ENCODE assay signal across 6 cellular contexts in the genomic region with DNA sequence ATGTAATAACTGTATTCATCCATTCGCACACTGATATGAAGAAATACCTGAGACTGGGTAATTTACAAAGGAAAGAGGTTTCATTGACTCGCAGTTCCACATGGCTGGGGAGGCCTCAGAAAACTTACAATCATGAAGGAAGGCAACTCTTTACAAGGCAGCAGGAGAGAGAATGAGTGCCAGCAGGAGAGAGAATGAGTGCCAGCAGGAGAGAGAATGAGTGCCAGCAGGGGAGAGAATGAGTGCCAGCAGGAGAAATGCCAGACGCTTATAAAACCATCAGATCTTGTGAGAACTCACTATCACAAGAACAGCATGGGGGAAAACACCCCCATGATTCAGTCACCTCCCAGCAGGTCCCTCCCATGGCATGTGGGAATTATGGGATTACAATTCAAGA. TPM values are rescaled to one million over a fixed set of nuclear protein-coding genes. Genes with fewer than 3 reads are reported as not detected.
DNase-seq lines count a peak whose midpoint lies in the region; TF ChIP-seq lines count a peak whose summit lies in the region.
"Not testable (repeated sequence)": the region's sequence is repeated elsewhere in the genome, so short reads cannot be mapped to it uniquely, and the experiment has no call there.

No MANE protein-coding gene starts in this region.

- H3K9me3 Mint-ChIP-seq in endodermal cell: peaks cover 26% of the 10 kb centered on the region
- H3K9me3 Mint-ChIP-seq in neural progenitor cell: not testable (repeated sequence)

- H3K4me1 ChIP-seq in HEK293 (ENCODE audit: control insufficient read depth, insufficient read depth, low read length); endodermal cell (ENCODE audit: control insufficient read depth, insufficient read depth, low read length); neural progenitor cell: not testable (repeated sequence)

- not testable (repeated sequence) for H3K4me2 ChIP-seq in neural progenitor cell

- not testable (repeated sequence) for H4K20me1 ChIP-seq in neural progenitor cell (ENCODE audit: low read depth)

- H3K36me3 ChIP-seq in HEK293 (ENCODE audit: control insufficient read depth in 2 of 2, insufficient read depth in 1 of 2, low read length in 2 of 2); MG63; endodermal cell (ENCODE audit: control insufficient read depth, insufficient read depth, low read length); neural progenitor cell: not testable (repeated sequence)

- not testable (repeated sequence) for H3K9ac ChIP-seq in endodermal cell (ENCODE audit: extremely low read depth, low read length, poor library complexity, severe bottlenecking); neural progenitor cell

- H3K4me3 ChIP-seq in HEK293 (ENCODE audit: low read depth, low read length); MG63; neural progenitor cell: not testable (repeated sequence)
- H3K4me3 ChIP-seq in endodermal cell (ENCODE audit: low read length): peak overlapping the region; percentile 59

- 90 to 93% methylated on average over 2 to 3 of the region's 3 CpGs for WGBS in endodermal cell (ENCODE audit: insufficient coverage in 1 of 2, insufficient read length in 1 of 2), 2 experiments

- H3K27ac Mint-ChIP-seq in endodermal cell: not testable (repeated sequence)
- peak overlapping the region; percentile 51 for H3K27ac Mint-ChIP-seq in neural progenitor cell

- H3K4me1 Mint-ChIP-seq in endodermal cell, neural progenitor cell: not testable (repeated sequence)

- H3F3A ChIP-seq in neural progenitor cell (ENCODE audit: low read depth): not testable (repeated sequence)

- not testable (repeated sequence) for H3K4me3 Mint-ChIP-seq in endodermal cell, neural progenitor cell

- H3K79me2 ChIP-seq in neural progenitor cell (ENCODE audit: low read depth): not testable (repeated sequence)

- POLR2A ChIA-PET in HEK293 (lab: Yijun Ruan, JAX): not testable (repeated sequence)

- H3K27ac ChIP-seq in 22Rv1 (peak overlapping the region; percentile 33), VCaP (peak overlapping the region; percentile 17)
- H3K27ac ChIP-seq in HEK293 (ENCODE audit: extremely low read depth, low read depth, low read length); endodermal cell (ENCODE audit: low read depth, low read length); neural progenitor cell: not testable (repeated sequence)

- not testable (repeated sequence) for H3K27me3 Mint-ChIP-seq in endodermal cell (ENCODE audit: insufficient read depth); neural progenitor cell (ENCODE audit: insufficient read depth, low read depth)

- DNase-seq in MG63: peak; percentile 1
- DNase-seq in endodermal cell: peak; percentile 55
- not testable (repeated sequence) for DNase-seq in neural progenitor cell (ENCODE audit: low spot score)

- not testable (repeated sequence) for H3K36me3 Mint-ChIP-seq in endodermal cell (ENCODE audit: low read depth); neural progenitor cell

- not testable (repeated sequence) for H3K9me3 ChIP-seq in HEK293 (ENCODE audit: control insufficient read depth, insufficient read depth, low read depth, low read length); MG63; neural progenitor cell (ENCODE audit: low read depth)
- peaks cover 39% of the 10 kb centered on the region for H3K9me3 ChIP-seq in endodermal cell (ENCODE audit: control insufficient read depth, low read length)

- not testable (repeated sequence) for H3K27me3 ChIP-seq in MG63; endodermal cell (ENCODE audit: control insufficient read depth, insufficient read depth, low read length, poor library complexity, severe bottlenecking); neural progenitor cell

- TF ChIP-seq CTCF in 22Rv1 (IDR thresholded peaks at IDR 0.05); HEK293 (tag by site-specific recombination; IDR thresholded peaks at IDR 0.05); VCaP (conservative IDR thresholded peaks at IDR 0.05); endodermal cell (conservative IDR thresholded peaks at IDR 0.05); neural progenitor cell (IDR thresholded peaks at IDR 0.05): not testable (repeated sequence)

- CTCF ChIA-PET in HEK293 (lab: Yijun Ruan, JAX): interaction anchor here (0.6 kb wide), 1 partner anchor 30 kb away, joined by 3 read pairs; no protein-coding TSS in a partner anchor

- H2AFZ ChIP-seq in neural progenitor cell (replicated peaks): not testable (repeated sequence)

TF ChIP-seq in HEK293, 187 proteins besides CTCF, POLR2A, EP300 and RAD21:
- peak; percentile 63 for TF ChIP-seq ZIC2 (tag by site-specific recombination; IDR thresholded peaks at IDR 0.05)

RNA-seq across cellular contexts. Expression of gene TPK1, which starts 58.0 kb away (rescaled TPM):
- 3.5 and 8.0 TPM in 2 replicates for total RNA-seq in MG63 (2014; rRNA removed; shearing (Covaris generic); ENCODE audit: low replicate concordance)
- total RNA-seq in endodermal cell (1 to 10 TPM; 9.7 TPM), neural progenitor cell (ENCODE audit: low replicate concordance) (4.8 and 14.5 TPM in 2 replicates)
- polyA plus RNA-seq in endodermal cell (2013, experiment 1 of 2): 6.7 TPM
- 7.1 TPM for polyA plus RNA-seq in endodermal cell (2013, experiment 2 of 2)
